1 cellular context compared by ENCODE assay signal in the genomic region with DNA sequence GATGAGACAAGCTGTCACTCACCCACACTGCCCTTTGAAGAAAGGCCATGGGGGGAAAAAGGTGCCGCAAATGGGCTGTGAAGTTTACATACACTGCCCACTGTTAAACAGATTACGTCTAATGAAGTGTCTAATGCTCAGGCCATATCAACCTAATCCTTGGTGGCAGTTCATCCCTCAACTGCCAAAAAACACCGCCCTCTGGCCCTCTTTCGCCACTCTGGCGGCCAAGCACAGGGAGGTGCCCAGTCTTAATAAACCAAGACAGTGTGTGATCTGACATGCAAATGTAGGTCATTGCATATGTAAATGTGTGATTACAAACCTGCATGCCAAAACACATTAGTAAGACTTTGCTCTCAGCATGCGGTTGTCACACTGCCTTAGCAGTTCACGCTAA.
TF ChIP-seq lines count a peak whose summit lies in the region.

No MANE protein-coding gene starts in this region.

TF ChIP-seq in WTC11, 78 proteins besides CTCF, POLR2A, EP300 and RAD21 (continued from another document):
- TF ChIP-seq, protein P1, sequence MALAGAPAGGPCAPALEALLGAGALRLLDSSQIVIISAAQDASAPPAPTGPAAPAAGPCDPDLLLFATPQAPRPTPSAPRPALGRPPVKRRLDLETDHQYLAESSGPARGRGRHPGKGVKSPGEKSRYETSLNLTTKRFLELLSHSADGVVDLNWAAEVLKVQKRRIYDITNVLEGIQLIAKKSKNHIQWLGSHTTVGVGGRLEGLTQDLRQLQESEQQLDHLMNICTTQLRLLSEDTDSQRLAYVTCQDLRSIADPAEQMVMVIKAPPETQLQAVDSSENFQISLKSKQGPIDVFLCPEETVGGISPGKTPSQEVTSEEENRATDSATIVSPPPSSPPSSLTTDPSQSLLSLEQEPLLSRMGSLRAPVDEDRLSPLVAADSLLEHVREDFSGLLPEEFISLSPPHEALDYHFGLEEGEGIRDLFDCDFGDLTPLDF (CRISPR knock-in tag; IDR thresholded peaks at IDR 0.05), result no peak
- no peak for TF ChIP-seq KAT7 (CRISPR knock-in tag; IDR thresholded peaks at IDR 0.05; ENCODE audit: borderline replicate concordance)
- TF ChIP-seq NR2C2 (CRISPR knock-in tag; IDR thresholded peaks at IDR 0.05), result no peak
- no peak for TF ChIP-seq SMAD3 (CRISPR knock-in tag; IDR thresholded peaks at IDR 0.05; ENCODE audit: borderline replicate concordance)
- TF ChIP-seq IRF2 (CRISPR knock-in tag; IDR thresholded peaks at IDR 0.05; ENCODE audit: borderline replicate concordance, low read depth), result no peak
- TF ChIP-seq, protein P2, sequence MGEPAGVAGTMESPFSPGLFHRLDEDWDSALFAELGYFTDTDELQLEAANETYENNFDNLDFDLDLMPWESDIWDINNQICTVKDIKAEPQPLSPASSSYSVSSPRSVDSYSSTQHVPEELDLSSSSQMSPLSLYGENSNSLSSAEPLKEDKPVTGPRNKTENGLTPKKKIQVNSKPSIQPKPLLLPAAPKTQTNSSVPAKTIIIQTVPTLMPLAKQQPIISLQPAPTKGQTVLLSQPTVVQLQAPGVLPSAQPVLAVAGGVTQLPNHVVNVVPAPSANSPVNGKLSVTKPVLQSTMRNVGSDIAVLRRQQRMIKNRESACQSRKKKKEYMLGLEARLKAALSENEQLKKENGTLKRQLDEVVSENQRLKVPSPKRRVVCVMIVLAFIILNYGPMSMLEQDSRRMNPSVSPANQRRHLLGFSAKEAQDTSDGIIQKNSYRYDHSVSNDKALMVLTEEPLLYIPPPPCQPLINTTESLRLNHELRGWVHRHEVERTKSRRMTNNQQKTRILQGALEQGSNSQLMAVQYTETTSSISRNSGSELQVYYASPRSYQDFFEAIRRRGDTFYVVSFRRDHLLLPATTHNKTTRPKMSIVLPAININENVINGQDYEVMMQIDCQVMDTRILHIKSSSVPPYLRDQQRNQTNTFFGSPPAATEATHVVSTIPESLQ (CRISPR knock-in tag; IDR thresholded peaks at IDR 0.05), result no peak
- no peak for TF ChIP-seq ATF1 (CRISPR knock-in tag; IDR thresholded peaks at IDR 0.05)
